ENCODE assay signal across 2 cellular contexts in genomic region chr9:21244841-21245240, GRCh38.
TF ChIP-seq lines count a peak whose summit lies in the region.

No MANE protein-coding gene starts in this region.

TF ChIP-seq in GM12878, 131 proteins besides CTCF, POLR2A, EP300 and RAD21:
- no peak for TF ChIP-seq LARP7 (IDR thresholded peaks at IDR 0.05)
- no peak for TF ChIP-seq NRF1 (conservative IDR thresholded peaks at IDR 0.05; ENCODE audit: low read depth, low read length)
- TF ChIP-seq HDGF (IDR thresholded peaks at IDR 0.05): no peak
- TF ChIP-seq CHD1 (IDR thresholded peaks at IDR 0.05; ENCODE audit: low read depth, low read length): no peak
- TF ChIP-seq DPF2 (IDR thresholded peaks at IDR 0.05): no peak
- TF ChIP-seq USF1 (IDR thresholded peaks at IDR 0.05; ENCODE audit: borderline replicate concordance, extremely low read length, insufficient read depth, low read depth, low read length): no peak
- no peak for TF ChIP-seq WRNIP1 (IDR thresholded peaks at IDR 0.05; ENCODE audit: borderline replicate concordance, low read depth, low read length)
- TF ChIP-seq FOXM1 (IDR thresholded peaks at IDR 0.05; ENCODE audit: low read depth, low read length): no peak
- no peak for TF ChIP-seq BACH1 (IDR thresholded peaks at IDR 0.05; ENCODE audit: borderline replicate concordance)
- TF ChIP-seq KDM1A (IDR thresholded peaks at IDR 0.05; ENCODE audit: borderline replicate concordance): no peak
- TF ChIP-seq SRF (IDR thresholded peaks at IDR 0.05; ENCODE audit: low read depth in 2 of 2, low read length in 2 of 2): no peak
- TF ChIP-seq POU2F2 (IDR thresholded peaks at IDR 0.05; ENCODE audit: borderline replicate concordance, low read depth, low read length): no peak
- no peak for TF ChIP-seq MEF2B (IDR thresholded peaks at IDR 0.05; ENCODE audit: partially characterized antibody, poor library complexity, severe bottlenecking)
- no peak for TF ChIP-seq RFX5 (IDR thresholded peaks at IDR 0.05; ENCODE audit: low read depth, low read length)
- TF ChIP-seq MTA2 (IDR thresholded peaks at IDR 0.05; ENCODE audit: low read depth): no peak
- no peak for TF ChIP-seq MLLT1 (IDR thresholded peaks at IDR 0.05)
- TF ChIP-seq YBX1 (IDR thresholded peaks at IDR 0.05): no peak

TF ChIP-seq in SK-N-SH, 30 proteins besides CTCF, POLR2A, EP300 and RAD21:
- no peak for TF ChIP-seq SIN3A (IDR thresholded peaks at IDR 0.05; ENCODE audit: borderline replicate concordance, low read depth, low read length)
